13 cellular contexts compared by ENCODE assay signal in genomic region chr3:32285910-32286309, GRCh38. TPM values are rescaled to one million over a fixed set of nuclear protein-coding genes. Genes with fewer than 3 reads are reported as not detected.
DNase-seq lines count a peak whose midpoint lies in the region; ATAC-seq lines count a peak whose summit lies in the region.
"Had no signal": no experiment of that assay in that cellular context is flagged by ENCODE, and none has a peak within 500 bp of the region (broad histone marks: within the 10 kb centered on the region; RNA-seq: fewer than 3 reads in every experiment).

No MANE protein-coding gene starts in this region.

- no peaks in the 10 kb centered on the region for H3K27me3 ChIP-seq in naive thymus-derived CD4-positive, alpha-beta T cell (ENCODE audit: control insufficient read depth in 2 of 2, insufficient read depth in 2 of 2, low read length in 2 of 2)

- no peak for DNase-seq in activated T-cell treated with anti-CD3 and anti-CD28 coated beads, Interleukin-2, amount 50 U/mL, for 24 hours
- no peak for DNase-seq in activated T-cell treated with anti-CD3 and anti-CD28 coated beads, Interleukin-2, amount 50 U/mL, for 48 hours
- DNase-seq in NCI-H510A (lab: John Stamatoyannopoulos, UW) (peak; percentile 28), NCI-H1930 (lab: John Stamatoyannopoulos, UW) (no peak), DMS53 treated with DMSO at 0.1 percent for 48 hours (lab: John Stamatoyannopoulos, UW; ENCODE audit: unreplicated experiment) (no peak)
- no peak for DNase-seq in naive thymus-derived CD4-positive, alpha-beta T cell
- DNase-seq: Caco-2, MV-4-11, NCI-H2171 treated with DMSO at 0.1 percent for 48 hours had no signal

- H3K4me3 Mint-ChIP-seq in activated T-cell treated with anti-CD3 and anti-CD28 coated beads, Interleukin-2, amount 50 U/mL, for 24 hours = peak overlapping the region; percentile 18
- H3K4me3 Mint-ChIP-seq in activated T-helper 17 cell treated with anti-CD3 and anti-CD28 coated beads, Interleukin-2, amount 50 U/mL, for 72 hours = peak overlapping the region; percentile 73
- peak overlapping the region in 8 of 10 donors; percentile 22 to 73 (median 56) for H3K4me3 Mint-ChIP-seq in naive thymus-derived CD4-positive, alpha-beta T cell

- peak; percentile 32 for ATAC-seq in activated T-helper 17 cell treated with anti-CD3 and anti-CD28 coated beads, Interleukin-2, amount 50 U/mL, for 72 hours (replicated peaks)
- peak; percentile 11 for ATAC-seq in naive thymus-derived CD4-positive, alpha-beta T cell
- no peak for ATAC-seq in GM21576 (IDR thresholded peaks at IDR 0.05; ENCODE audit: unreplicated experiment)

- H3K9me3 Mint-ChIP-seq in activated T-cell treated with anti-CD3 and anti-CD28 coated beads, Interleukin-2, amount 50 U/mL, for 24 hours = no peaks in the 10 kb centered on the region
- H3K9me3 Mint-ChIP-seq in activated T-helper 17 cell treated with anti-CD3 and anti-CD28 coated beads, Interleukin-2, amount 50 U/mL, for 72 hours = no peaks in the 10 kb centered on the region
- H3K9me3 Mint-ChIP-seq in naive thymus-derived CD4-positive, alpha-beta T cell = no peaks in the 10 kb centered on the region

- H3K27ac Mint-ChIP-seq in activated T-cell treated with anti-CD3 and anti-CD28 coated beads, Interleukin-2, amount 50 U/mL, for 24 hours = peak overlapping the region; percentile 70
- H3K27ac Mint-ChIP-seq in activated T-helper 17 cell treated with anti-CD3 and anti-CD28 coated beads, Interleukin-2, amount 50 U/mL, for 72 hours = peak overlapping the region; percentile 75
- peak overlapping the region; percentile 72 to 94 (median 78) for H3K27ac Mint-ChIP-seq in naive thymus-derived CD4-positive, alpha-beta T cell

- peaks cover 37% of the 10 kb centered on the region for H3K4me1 Mint-ChIP-seq in activated T-cell treated with anti-CD3 and anti-CD28 coated beads, Interleukin-2, amount 50 U/mL, for 24 hours (ENCODE audit: low read depth)
- peaks cover 30% of the 10 kb centered on the region for H3K4me1 Mint-ChIP-seq in activated T-helper 17 cell treated with anti-CD3 and anti-CD28 coated beads, Interleukin-2, amount 50 U/mL, for 72 hours
- H3K4me1 Mint-ChIP-seq in naive thymus-derived CD4-positive, alpha-beta T cell = peaks cover 19 to 65% (median 38%) of the 10 kb centered on the region in 7 donors

- H3K36me3 ChIP-seq in naive thymus-derived CD4-positive, alpha-beta T cell (ENCODE audit: control insufficient read depth in 2 of 3, insufficient read depth in 3 of 3, low read length in 3 of 3) = peaks cover 0 to 5% (median 0%) of the 10 kb centered on the region in 3 experiments

- intact Hi-C loops in naive thymus-derived CD4-positive, alpha-beta T cell (cut with micrococcal nuclease) = no loop called here

- H3K4me3 ChIP-seq in naive thymus-derived CD4-positive, alpha-beta T cell (ENCODE audit: low read length) = no peak overlapping the region

- H3K27ac ChIP-seq in naive thymus-derived CD4-positive, alpha-beta T cell (ENCODE audit: low read depth, low read length) = peak overlapping the region; percentile 45

- peaks cover 0 to 12% of the 10 kb centered on the region in 2 donors for H3K4me1 ChIP-seq in naive thymus-derived CD4-positive, alpha-beta T cell (ENCODE audit: control insufficient read depth in 2 of 2, insufficient read depth in 2 of 2, low read length in 2 of 2)

- H3K9me3 ChIP-seq in naive thymus-derived CD4-positive, alpha-beta T cell (ENCODE audit: control insufficient read depth in 2 of 3, low read length in 3 of 3) = no peaks in the 10 kb centered on the region
- H3K9me3 ChIP-seq: Caco-2 had no signal

- H3K27me3 Mint-ChIP-seq in activated T-cell treated with anti-CD3 and anti-CD28 coated beads, Interleukin-2, amount 50 U/mL, for 24 hours = no peaks in the 10 kb centered on the region
- no peaks in the 10 kb centered on the region for H3K27me3 Mint-ChIP-seq in activated T-helper 17 cell treated with anti-CD3 and anti-CD28 coated beads, Interleukin-2, amount 50 U/mL, for 72 hours
- no peaks in the 10 kb centered on the region for H3K27me3 Mint-ChIP-seq in naive thymus-derived CD4-positive, alpha-beta T cell

- CTCF ChIA-PET in naive thymus-derived CD4-positive, alpha-beta T cell (lab: Charles Lee) = interaction anchor here (0.9 to 5.5 kb wide), 5 partner anchors 10 to 108 kb away, joined by 3 to 32 read pairs (median 5); partner anchors contain the start of gene CMTM8

- no peaks in the 10 kb centered on the region for H3K36me3 Mint-ChIP-seq in activated T-cell treated with anti-CD3 and anti-CD28 coated beads, Interleukin-2, amount 50 U/mL, for 24 hours (ENCODE audit: low read depth)
- H3K36me3 Mint-ChIP-seq in activated T-helper 17 cell treated with anti-CD3 and anti-CD28 coated beads, Interleukin-2, amount 50 U/mL, for 72 hours (ENCODE audit: low read depth) = no peaks in the 10 kb centered on the region
- peaks cover 0 to 4% (median 0%) of the 10 kb centered on the region in 5 donors for H3K36me3 Mint-ChIP-seq in naive thymus-derived CD4-positive, alpha-beta T cell

- POLR2A ChIA-PET in naive thymus-derived CD4-positive, alpha-beta T cell (lab: Charles Lee) = interaction anchor here (1.4 to 5.8 kb wide), 2 partner anchors 46 to 49 kb away, joined by 3 to 30 read pairs; partner anchors contain the start of gene CMTM8

RNA-seq across cellular contexts. Expression of gene CMTM8, which starts 47.4 kb away (rescaled TPM):
- 1 to 10 TPM; 5.2 to 7.2 TPM for total RNA-seq in activated T-helper 17 cell treated with anti-CD3 and anti-CD28 coated beads, Interleukin-2, amount 50 U/mL, for 72 hours
- 10 to 100 TPM in 1 of 5 experiments, 1 to 10 TPM in 4; 7.4 to 13.6 (median 8.6) TPM for total RNA-seq in naive thymus-derived CD4-positive, alpha-beta T cell
- 10 to 100 TPM in 1 of 2 donors, 1 to 10 TPM in 1; 8.1 to 11.8 TPM for polyA plus RNA-seq in naive thymus-derived CD4-positive, alpha-beta T cell
- total RNA-seq: skeletal muscle tissue had no signal
- polyA plus RNA-seq: neural cell had no signal

Comparison
In these comparisons a context has a peak if more than half of its experiments do, and no peak if none do; other contexts are left out.
1. H3K4me3 Mint-ChIP-seq: peak in every context shown above with its lines; median percentile 73 in activated T-helper 17 cell treated with anti-CD3 and anti-CD28 coated beads, Interleukin-2, amount 50 U/mL, for 72 hours; 56 in naive thymus-derived CD4-positive, alpha-beta T cell; 18 in activated T-cell treated with anti-CD3 and anti-CD28 coated beads, Interleukin-2, amount 50 U/mL, for 24 hours.